Comparison of ENCODE assay signal across 8 cellular contexts in genomic region chr17:73166731-73167581, GRCh38. TPM values are rescaled to one million over a fixed set of nuclear protein-coding genes. Genes with fewer than 3 reads are reported as not detected.
DNase-seq lines count a peak whose midpoint lies in the region; ATAC-seq, FAIRE-seq and TF ChIP-seq lines count a peak whose summit lies in the region.

No MANE protein-coding gene starts in this region.

- DNase-seq in CD14-positive monocyte (ENCODE audit: low spot score) = no peak
- DNase-seq in OCI-M1 (lab: John Stamatoyannopoulos, UW) = peak; percentile 91
- DNase-seq in foreskin keratinocyte = no peak
- no peak for DNase-seq in urothelium cell line (ENCODE audit: low spot score)
- DNase-seq in frontal cortex (ENCODE audit: low spot score in 2 of 2) = no peak
- DNase-seq in activated gamma-delta T cell (lab: John Stamatoyannopoulos, UW) = no peak
- DNase-seq in activated effector memory CD4-positive, alpha-beta T cell treated with Interleukin-2 at 50 U/mL for 16 hours = no peak

- H3K4me3 Mint-ChIP-seq in CD14-positive monocyte = peak overlapping the region; percentile 91 to 95

- ATAC-seq in GM19452 (IDR thresholded peaks at IDR 0.05; ENCODE audit: unreplicated experiment) (peak; percentile 47), foreskin keratinocyte (peak; percentile 46)

- H3K27ac ChIP-seq in foreskin keratinocyte = no peak overlapping the region

- peaks cover 38% of the 10 kb centered on the region for H3K4me1 Mint-ChIP-seq in CD14-positive monocyte

- peaks cover 63 to 78% (median 68%) of the 10 kb centered on the region in 3 donors for H3K27me3 Mint-ChIP-seq in CD14-positive monocyte (ENCODE audit: low read depth in 3 of 3)

- H3K4me1 ChIP-seq in foreskin keratinocyte = no peaks in the 10 kb centered on the region

- H3K36me3 Mint-ChIP-seq in CD14-positive monocyte = peaks cover 0 to 5% of the 10 kb centered on the region in 2 donors

- H3K9me3 Mint-ChIP-seq in CD14-positive monocyte = peaks cover 0 to 22% (median 7%) of the 10 kb centered on the region in 7 donors

- intact Hi-C loops in CD14-positive monocyte (cut with micrococcal nuclease) = no loop called here

- TF ChIP-seq CTCF in CD14-positive monocyte (IDR thresholded peaks at IDR 0.05) (no peak), foreskin keratinocyte (conservative IDR thresholded peaks at IDR 0.05) (no peak)

- FAIRE-seq in urothelium cell line (lab: Jason Lieb, UNC) (peak; percentile 66), frontal cortex (lab: Jason Lieb, UNC) (no peak)

- peak overlapping the region in 1 of 7 donors; percentile 17 for H3K27ac Mint-ChIP-seq in CD14-positive monocyte

- H3K27me3 ChIP-seq in foreskin keratinocyte = peaks cover 69% of the 10 kb centered on the region

RNA-seq across cellular contexts. Expression of gene SSTR2, which starts 2.1 kb away (rescaled TPM):
- polyA plus RNA-seq in CD14-positive monocyte = not detected
- total RNA-seq in foreskin keratinocyte = not detected in 2 replicates
- not detected in 2 replicates for polyA plus RNA-seq in foreskin keratinocyte
- total RNA-seq in frontal cortex = 41.6 TPM

RNA-seq across cellular contexts. Expression of gene COG1, which starts 25.9 kb away (rescaled TPM):
- 1 to 10 TPM; 5.1 to 8.0 TPM for polyA plus RNA-seq in CD14-positive monocyte
- total RNA-seq in foreskin keratinocyte = 17.0 and 17.6 TPM in 2 replicates
- polyA plus RNA-seq in foreskin keratinocyte = 15.1 and 17.9 TPM in 2 replicates
- 18.3 TPM for total RNA-seq in frontal cortex

Comparison
In these comparisons a context has a peak if more than half of its experiments do, and no peak if none do; other contexts are left out.
1. RNA of gene SSTR2, which starts 2.1 kb away (total RNA-seq): 41.6 TPM in frontal cortex (single experiment); not detected in foreskin keratinocyte; every median in the first group is over 10 times any median in the second.